ENCODE assay signal across 8 cellular contexts in the genomic region with DNA sequence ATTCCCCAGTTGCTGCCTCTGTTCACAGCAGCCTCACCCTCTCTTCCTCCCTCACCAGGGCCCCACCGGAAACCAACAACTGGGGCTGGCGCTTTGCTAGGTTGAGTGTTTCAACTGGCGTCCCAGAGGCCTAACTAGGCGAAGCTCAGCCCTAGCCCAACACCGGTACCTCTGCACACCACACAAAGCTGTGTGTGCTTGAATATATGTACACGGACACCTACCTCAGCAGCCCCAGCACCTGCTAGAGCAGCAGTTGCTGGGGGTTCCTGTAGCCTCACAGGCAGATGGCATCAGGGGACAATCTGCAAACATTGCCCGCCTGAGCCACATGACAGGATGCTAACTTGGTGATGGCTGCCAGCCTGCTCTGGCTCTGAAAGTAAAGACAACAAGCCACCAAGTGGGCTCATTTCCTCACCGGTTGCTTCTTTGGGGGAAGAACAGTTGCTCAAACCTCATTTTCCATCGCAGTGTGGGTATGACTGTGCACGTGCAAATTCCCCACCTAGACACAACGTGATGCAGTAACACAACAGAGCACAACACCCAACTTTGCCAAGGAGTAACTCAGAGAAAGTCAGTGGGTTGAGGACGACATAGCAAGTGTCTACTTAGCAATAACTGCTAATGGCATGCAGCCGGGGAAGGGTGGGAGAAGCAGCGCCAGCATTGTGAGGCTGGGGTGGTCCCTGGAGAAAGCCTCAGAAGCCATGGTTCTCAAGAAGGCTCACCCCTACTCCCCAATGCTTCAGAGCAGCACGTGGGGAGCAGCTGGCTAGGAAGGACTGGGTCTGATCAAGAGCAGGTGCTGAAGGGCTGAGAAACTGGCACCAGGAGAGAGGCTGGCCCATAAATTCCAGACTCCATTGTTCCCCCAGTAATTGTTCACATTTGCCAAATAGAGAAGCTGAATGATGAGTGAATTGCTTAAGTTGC.
A peak's percentile ranks its signal among the peaks of the same experiment; 100 is the strongest.
DNase-seq lines count a peak whose midpoint lies in the region; ATAC-seq and TF ChIP-seq lines count a peak whose summit lies in the region.

No MANE protein-coding gene starts in this region.

- H3K36me3 Mint-ChIP-seq in CD8-positive, alpha-beta T cell: peaks cover 24% of the 10 kb centered on the region
- peaks cover 14% of the 10 kb centered on the region for H3K36me3 Mint-ChIP-seq in activated naive CD8-positive, alpha-beta T cell treated with anti-CD3 and anti-CD28 coated beads, Interleukin-2, amount 10 ng/mL, durations not matched to agents 7 days and 5 days

- DNase-seq in CD8-positive, alpha-beta T cell: peak; percentile 59 to 89 (median 69)
- peak; percentile 31 to 92 (median 62) for DNase-seq in T-helper 1 cell
- peak; percentile 70 for DNase-seq in activated naive CD8-positive, alpha-beta T cell treated with anti-CD3 and anti-CD28 coated beads, Interleukin-2, amount 10 ng/mL, durations not matched to agents 7 days and 5 days
- DNase-seq in stimulated activated CD8-positive, alpha-beta memory T cell treated with anti-CD3 and anti-CD28 coated beads, Interleukin-12 subunit alpha, Interleukin-12 subunit beta, amount 100 ng/mL, for 24 hours (ENCODE audit: extremely low read depth): peak; percentile 30
- DNase-seq in NCI-H1105 (lab: John Stamatoyannopoulos, UW): no peak
- DNase-seq in putamen (ENCODE audit: low spot score): no peak
- DNase-seq in foreskin fibroblast: no peak

- peak overlapping the region; percentile 89 for H3K27ac ChIP-seq in CD8-positive, alpha-beta T cell (ENCODE audit: low read depth, low read length)

- H3K36me3 ChIP-seq in CD8-positive, alpha-beta T cell (ENCODE audit: insufficient read depth, low read length): no peaks in the 10 kb centered on the region

- peaks cover 99% of the 10 kb centered on the region for H3K4me1 ChIP-seq in CD8-positive, alpha-beta T cell (ENCODE audit: insufficient read depth, low read length)

- peak overlapping the region; percentile 56 for H3K4me3 Mint-ChIP-seq in CD8-positive, alpha-beta T cell
- peak overlapping the region; percentile 74 for H3K4me3 Mint-ChIP-seq in activated naive CD8-positive, alpha-beta T cell treated with anti-CD3 and anti-CD28 coated beads, Interleukin-2, amount 10 ng/mL, durations not matched to agents 7 days and 5 days

- H3K9me3 ChIP-seq in CD8-positive, alpha-beta T cell (ENCODE audit: low read length): no peaks in the 10 kb centered on the region

- peak overlapping the region; percentile 99 for H3K27ac Mint-ChIP-seq in CD8-positive, alpha-beta T cell
- H3K27ac Mint-ChIP-seq in activated naive CD8-positive, alpha-beta T cell treated with anti-CD3 and anti-CD28 coated beads, Interleukin-2, amount 10 ng/mL, durations not matched to agents 7 days and 5 days: peak overlapping the region; percentile 99

- no peaks in the 10 kb centered on the region for H3K27me3 ChIP-seq in CD8-positive, alpha-beta T cell (ENCODE audit: insufficient read depth, low read length)

- no peaks in the 10 kb centered on the region for H3K27me3 Mint-ChIP-seq in CD8-positive, alpha-beta T cell (ENCODE audit: low read depth)
- H3K27me3 Mint-ChIP-seq in activated naive CD8-positive, alpha-beta T cell treated with anti-CD3 and anti-CD28 coated beads, Interleukin-2, amount 10 ng/mL, durations not matched to agents 7 days and 5 days: no peaks in the 10 kb centered on the region

- ATAC-seq in CD8-positive, alpha-beta T cell: peak; percentile 74
- peak; percentile 29 for ATAC-seq in HG02678 (IDR thresholded peaks at IDR 0.05; ENCODE audit: unreplicated experiment)
- peak; percentile 89 for ATAC-seq in activated naive CD8-positive, alpha-beta T cell treated with anti-CD3 and anti-CD28 coated beads, Interleukin-2, amount 10 ng/mL, durations not matched to agents 7 days and 5 days (ENCODE audit: low read depth)

- H3K4me3 ChIP-seq in CD8-positive, alpha-beta T cell (ENCODE audit: low read depth, low read length): no peak overlapping the region
- H3K4me3 ChIP-seq in foreskin fibroblast (ENCODE audit: low read depth in 1 of 2, low read length in 2 of 2): no peak overlapping the region

- CTCF ChIA-PET in CD8-positive, alpha-beta T cell (lab: Charles Lee): interaction anchor here (1.2 to 1.6 kb wide), 4 partner anchors 20 to 108 kb away, joined by 3 read pairs; no protein-coding TSS in a partner anchor

- peaks cover 93% of the 10 kb centered on the region for H3K4me1 Mint-ChIP-seq in CD8-positive, alpha-beta T cell (ENCODE audit: low read depth)
- peaks cover 76% of the 10 kb centered on the region for H3K4me1 Mint-ChIP-seq in activated naive CD8-positive, alpha-beta T cell treated with anti-CD3 and anti-CD28 coated beads, Interleukin-2, amount 10 ng/mL, durations not matched to agents 7 days and 5 days

- no peaks in the 10 kb centered on the region for H3K9me3 Mint-ChIP-seq in CD8-positive, alpha-beta T cell
- no peaks in the 10 kb centered on the region for H3K9me3 Mint-ChIP-seq in activated naive CD8-positive, alpha-beta T cell treated with anti-CD3 and anti-CD28 coated beads, Interleukin-2, amount 10 ng/mL, durations not matched to agents 7 days and 5 days

- intact Hi-C loops in CD8-positive, alpha-beta T cell (cut with DNase I, micrococcal nuclease): loop anchor here (2.0 to 5.0 kb wide), 4 partner anchors 49 to 139 kb away; partner anchors contain the start of gene SH3KBP1 (in 1 of the 2)

- TF ChIP-seq CTCF in CD8-positive, alpha-beta T cell (IDR thresholded peaks at IDR 0.05): no peak
- TF ChIP-seq CTCF in foreskin fibroblast (IDR thresholded peaks at IDR 0.05; ENCODE audit: low read depth, low read length): no peak

- POLR2A ChIA-PET in CD8-positive, alpha-beta T cell (lab: Charles Lee): interaction anchor here (0.7 to 3.3 kb wide), 12 partner anchors 11 to 139 kb away, joined by 3 to 20 read pairs (median 4); partner anchors contain the start of gene SH3KBP1
- POLR2A ChIA-PET in activated naive CD8-positive, alpha-beta T cell treated with anti-CD3 and anti-CD28 coated beads, Interleukin-2, amount 10 ng/mL, durations not matched to agents 7 days and 5 days (lab: Charles Lee): interaction anchor here (0.6 to 4.3 kb wide), 6 partner anchors 15 to 140 kb away, joined by 3 to 22 read pairs (median 4); no protein-coding TSS in a partner anchor

Comparison
In these comparisons a context has a peak if more than half of its experiments do, and no peak if none do; other contexts are left out.
1. ATAC-seq: peak in every context shown above with its lines; median percentile 89 in activated naive CD8-positive, alpha-beta T cell treated with anti-CD3 and anti-CD28 coated beads, Interleukin-2, amount 10 ng/mL, durations not matched to agents 7 days and 5 days; 74 in CD8-positive, alpha-beta T cell; 29 in HG02678.
2. DNase-seq: peak in CD8-positive, alpha-beta T cell (7 of 7), T-helper 1 cell (5 of 5), activated naive CD8-positive, alpha-beta T cell treated with anti-CD3 and anti-CD28 coated beads, Interleukin-2, amount 10 ng/mL, durations not matched to agents 7 days and 5 days (single experiment) and stimulated activated CD8-positive, alpha-beta memory T cell treated with anti-CD3 and anti-CD28 coated beads, Interleukin-12 subunit alpha, Interleukin-12 subunit beta, amount 100 ng/mL, for 24 hours (single experiment); none in NCI-H1105 (single experiment), putamen (single experiment) and foreskin fibroblast (0 of 2).